Comparison of ENCODE assay signal across 13 cellular contexts in genomic region chr1:171438441-171438840, GRCh38. TPM values are rescaled to one million over a fixed set of nuclear protein-coding genes. Genes with fewer than 3 reads are reported as not detected.
DNase-seq lines count a peak whose midpoint lies in the region; ATAC-seq and TF ChIP-seq lines count a peak whose summit lies in the region.
"Had no signal": no experiment of that assay in that cellular context is flagged by ENCODE, and none has a peak within 500 bp of the region (broad histone marks: within the 10 kb centered on the region; RNA-seq: fewer than 3 reads in every experiment).

No MANE protein-coding gene starts in this region.

- H3K36me3 ChIP-seq in RWPE2 (ENCODE audit: low read depth) (no peaks in the 10 kb centered on the region), fibroblast of lung (ENCODE audit: control insufficient read depth, insufficient read depth, low read length) (no peaks in the 10 kb centered on the region), psoas muscle (ENCODE audit: insufficient read depth in 1 of 2, low read depth in 1 of 2) (no peaks in the 10 kb centered on the region)
- H3K36me3 ChIP-seq: cardiac muscle cell, upper lobe of left lung had no signal

- ATAC-seq in RWPE2 (ENCODE audit: low read depth) (peak; percentile 85), psoas muscle (no peak)
- no peak for ATAC-seq in activated naive CD4-positive, alpha-beta T cell treated with anti-CD3 and anti-CD28 coated beads, Interleukin-2, amount 50 U/mL, for 72 hours
- no peak for ATAC-seq in stimulated activated memory B cell treated with anti-CD40 and anti-IgM and Interleukin-4, amounts not matched to agents 10 μg/mL and 1 μg/mL and 100 μg/mL, for 72 hours

- H3K4me1 Mint-ChIP-seq in activated naive CD4-positive, alpha-beta T cell treated with anti-CD3 and anti-CD28 coated beads, Interleukin-2, amount 10 ng/mL, durations not matched to agents 7 days and 5 days: peaks cover 10% of the 10 kb centered on the region
- no peaks in the 10 kb centered on the region for H3K4me1 Mint-ChIP-seq in stimulated activated memory B cell treated with anti-CD40 and anti-IgM and Interleukin-4, amounts not matched to agents 10 μg/mL and 1 μg/mL and 100 μg/mL, for 72 hours

- peak; percentile 82 for DNase-seq in GM03348 (ENCODE audit: low spot score)
- peak; percentile 89 for DNase-seq in RWPE2 (ENCODE audit: low spot score)
- DNase-seq in fibroblast of lung (ENCODE audit: low read depth in 2 of 2): peak; percentile 98
- peak; percentile 64 to 65 for DNase-seq in psoas muscle
- DNase-seq in activated naive CD4-positive, alpha-beta T cell treated with anti-CD3 and anti-CD28 coated beads, Interleukin-2, amount 10 ng/mL, durations not matched to agents 7 days and 5 days: no peak
- DNase-seq in NCI-H2227 (lab: John Stamatoyannopoulos, UW; ENCODE audit: unreplicated experiment): no peak
- DNase-seq in activated naive CD4-positive, alpha-beta T cell treated with anti-CD3 and anti-CD28 coated beads, Interleukin-2, amount 50 U/mL, for 72 hours (ENCODE audit: low spot score in 2 of 2): no peak
- DNase-seq: activated CD4-positive, alpha-beta memory T cell treated with anti-CD3 and anti-CD28 coated beads for 36 hours; kidney; SHP77 had no signal

- no peaks in the 10 kb centered on the region for H3K27me3 Mint-ChIP-seq in activated naive CD4-positive, alpha-beta T cell treated with anti-CD3 and anti-CD28 coated beads, Interleukin-2, amount 10 ng/mL, durations not matched to agents 7 days and 5 days
- no peaks in the 10 kb centered on the region for H3K27me3 Mint-ChIP-seq in stimulated activated memory B cell treated with anti-CD40 and anti-IgM and Interleukin-4, amounts not matched to agents 10 μg/mL and 1 μg/mL and 100 μg/mL, for 72 hours
- H3K27me3 Mint-ChIP-seq: activated CD4-positive, alpha-beta memory T cell treated with anti-CD3 and anti-CD28 coated beads for 36 hours had no signal

- H3K9ac ChIP-seq in fibroblast of lung (ENCODE audit: insufficient read depth, low read length): no peak overlapping the region

- intact Hi-C loops in psoas muscle (cut with DNase I): no loop called here

- H2AFZ ChIP-seq in fibroblast of lung (ENCODE audit: low read length): no peak overlapping the region

- no peak overlapping the region for H3K4me2 ChIP-seq in fibroblast of lung (ENCODE audit: extremely low read depth, insufficient read depth, low read length)

- H3K4me3 ChIP-seq in RWPE2 (ENCODE audit: severe bottlenecking) (no peak overlapping the region), fibroblast of lung (replicated peaks in 1 of 4; ENCODE audit: control extremely low read depth in 1 of 4, insufficient read depth in 1 of 4, low read depth in 3 of 4, low read length in 4 of 4) (no peak overlapping the region), psoas muscle (no peak overlapping the region)
- H3K4me3 ChIP-seq: cardiac muscle cell, upper lobe of left lung had no signal

- TF ChIP-seq CTCF in RWPE2 (IDR thresholded peaks at IDR 0.05; ENCODE audit: poor library complexity, severe bottlenecking) (no peak), fibroblast of lung (conservative IDR thresholded peaks at IDR 0.05 in 1 of 2, IDR thresholded peaks at IDR 0.05 in 1 of 2; ENCODE audit: low read depth in 1 of 2, low read length in 2 of 2) (no peak), psoas muscle (IDR thresholded peaks at IDR 0.05) (no peak)

- H3K79me2 ChIP-seq in fibroblast of lung (ENCODE audit: control insufficient read depth, insufficient read depth, low read length): no peaks in the 10 kb centered on the region

- no peaks in the 10 kb centered on the region for H3K9me3 Mint-ChIP-seq in activated naive CD4-positive, alpha-beta T cell treated with anti-CD3 and anti-CD28 coated beads, Interleukin-2, amount 10 ng/mL, durations not matched to agents 7 days and 5 days
- no peaks in the 10 kb centered on the region for H3K9me3 Mint-ChIP-seq in activated naive CD4-positive, alpha-beta T cell treated with anti-CD3 and anti-CD28 coated beads, Interleukin-2, amount 50 U/mL, for 72 hours
- H3K9me3 Mint-ChIP-seq in stimulated activated memory B cell treated with anti-CD40 and anti-IgM and Interleukin-4, amounts not matched to agents 10 μg/mL and 1 μg/mL and 100 μg/mL, for 72 hours: no peaks in the 10 kb centered on the region
- H3K9me3 Mint-ChIP-seq: activated CD4-positive, alpha-beta memory T cell treated with anti-CD3 and anti-CD28 coated beads for 36 hours had no signal

- H3K27ac ChIP-seq in RWPE2 (ENCODE audit: poor library complexity, severe bottlenecking): peak overlapping the region; percentile 92
- peak overlapping the region; percentile 84 for H3K27ac ChIP-seq in fibroblast of lung (ENCODE audit: insufficient read depth, low read length)
- no peak overlapping the region for H3K27ac ChIP-seq in psoas muscle
- H3K27ac ChIP-seq: cardiac muscle cell, upper lobe of left lung had no signal

- CTCF ChIA-PET in activated naive CD4-positive, alpha-beta T cell treated with anti-CD3 and anti-CD28 coated beads, Interleukin-2, amount 10 ng/mL, durations not matched to agents 7 days and 5 days (lab: Charles Lee): no interaction called here

- H3K27me3 ChIP-seq in RWPE2 (ENCODE audit: insufficient read depth, poor library complexity, severe bottlenecking): no peaks in the 10 kb centered on the region
- H3K27me3 ChIP-seq in fibroblast of lung (ENCODE audit: control insufficient read depth, insufficient read depth, low read length): no peaks in the 10 kb centered on the region
- no peaks in the 10 kb centered on the region for H3K27me3 ChIP-seq in psoas muscle (ENCODE audit: insufficient read depth in 3 of 3, low read length in 2 of 3)
- H3K27me3 ChIP-seq: cardiac muscle cell, upper lobe of left lung had no signal

- H3K4me1 ChIP-seq in RWPE2 (ENCODE audit: insufficient read depth, poor library complexity, severe bottlenecking) (peaks cover 47% of the 10 kb centered on the region), fibroblast of lung (ENCODE audit: control insufficient read depth, extremely low read depth, insufficient read depth, low read length) (peaks cover 11% of the 10 kb centered on the region), psoas muscle (no peaks in the 10 kb centered on the region)

- 18 to 30% (median 26%) methylated on average over 2 of the region's 2 CpGs for WGBS in psoas muscle, 3 donors

- H3K36me3 Mint-ChIP-seq in activated naive CD4-positive, alpha-beta T cell treated with anti-CD3 and anti-CD28 coated beads, Interleukin-2, amount 10 ng/mL, durations not matched to agents 7 days and 5 days: no peaks in the 10 kb centered on the region
- H3K36me3 Mint-ChIP-seq in activated naive CD4-positive, alpha-beta T cell treated with anti-CD3 and anti-CD28 coated beads, Interleukin-2, amount 50 U/mL, for 72 hours: no peaks in the 10 kb centered on the region
- no peaks in the 10 kb centered on the region for H3K36me3 Mint-ChIP-seq in stimulated activated memory B cell treated with anti-CD40 and anti-IgM and Interleukin-4, amounts not matched to agents 10 μg/mL and 1 μg/mL and 100 μg/mL, for 72 hours
- H3K36me3 Mint-ChIP-seq: activated CD4-positive, alpha-beta memory T cell treated with anti-CD3 and anti-CD28 coated beads for 36 hours had no signal

- H3K9me3 ChIP-seq in RWPE2 (ENCODE audit: severe bottlenecking) (no peaks in the 10 kb centered on the region), fibroblast of lung (ENCODE audit: control insufficient read depth, insufficient read depth, low read depth, low read length) (no peaks in the 10 kb centered on the region), psoas muscle (no peaks in the 10 kb centered on the region)
- H3K9me3 ChIP-seq: upper lobe of left lung had no signal

- no peak overlapping the region for H3K27ac Mint-ChIP-seq in activated naive CD4-positive, alpha-beta T cell treated with anti-CD3 and anti-CD28 coated beads, Interleukin-2, amount 10 ng/mL, durations not matched to agents 7 days and 5 days
- no peak overlapping the region for H3K27ac Mint-ChIP-seq in activated naive CD4-positive, alpha-beta T cell treated with anti-CD3 and anti-CD28 coated beads, Interleukin-2, amount 50 U/mL, for 72 hours
- no peak overlapping the region for H3K27ac Mint-ChIP-seq in stimulated activated memory B cell treated with anti-CD40 and anti-IgM and Interleukin-4, amounts not matched to agents 10 μg/mL and 1 μg/mL and 100 μg/mL, for 72 hours
- H3K27ac Mint-ChIP-seq: activated CD4-positive, alpha-beta memory T cell treated with anti-CD3 and anti-CD28 coated beads for 36 hours had no signal

- no peak overlapping the region for H3K4me3 Mint-ChIP-seq in activated naive CD4-positive, alpha-beta T cell treated with anti-CD3 and anti-CD28 coated beads, Interleukin-2, amount 10 ng/mL, durations not matched to agents 7 days and 5 days
- H3K4me3 Mint-ChIP-seq in stimulated activated memory B cell treated with anti-CD40 and anti-IgM and Interleukin-4, amounts not matched to agents 10 μg/mL and 1 μg/mL and 100 μg/mL, for 72 hours: no peak overlapping the region
- H3K4me3 Mint-ChIP-seq: activated CD4-positive, alpha-beta memory T cell treated with anti-CD3 and anti-CD28 coated beads for 36 hours had no signal

- H4K20me1 ChIP-seq in fibroblast of lung (ENCODE audit: control insufficient read depth, extremely low read depth, insufficient read depth, low read length): no peaks in the 10 kb centered on the region

RNA-seq across cellular contexts. Expression of gene PRRC2C, which starts 46.9 kb away (rescaled TPM):
- total RNA-seq in fibroblast of lung (31.8 and 50.4 TPM in 2 replicates), psoas muscle (10 to 100 TPM; 50.8 to 71.4 (median 65.8) TPM)
- polyA plus RNA-seq in fibroblast of lung (48.5 and 56.3 TPM in 2 replicates), psoas muscle (10 to 100 TPM; 12.7 to 20.4 (median 19.1) TPM)
- polyA plus RNA-seq in fibroblast of lung (2012): 56.4 and 56.8 TPM in 2 replicates
- 64.6 and 78.8 TPM in 2 replicates for polyA minus RNA-seq in fibroblast of lung (ENCODE audit: low replicate concordance)
- 100 to 1,000 TPM; 211 to 248 TPM for total RNA-seq in activated naive CD4-positive, alpha-beta T cell treated with anti-CD3 and anti-CD28 coated beads, Interleukin-2, amount 50 U/mL, for 72 hours

Comparison
In these comparisons a context has a peak if more than half of its experiments do, and no peak if none do; other contexts are left out.
1. DNase-seq: peak in GM03348 (single experiment), RWPE2 (single experiment), fibroblast of lung (2 of 2) and psoas muscle (2 of 2); none in activated naive CD4-positive, alpha-beta T cell treated with anti-CD3 and anti-CD28 coated beads, Interleukin-2, amount 10 ng/mL, durations not matched to agents 7 days and 5 days (single experiment), NCI-H2227 (single experiment) and activated naive CD4-positive, alpha-beta T cell treated with anti-CD3 and anti-CD28 coated beads, Interleukin-2, amount 50 U/mL, for 72 hours (0 of 2).